21 cellular contexts compared by ENCODE assay signal in the genomic region with DNA sequence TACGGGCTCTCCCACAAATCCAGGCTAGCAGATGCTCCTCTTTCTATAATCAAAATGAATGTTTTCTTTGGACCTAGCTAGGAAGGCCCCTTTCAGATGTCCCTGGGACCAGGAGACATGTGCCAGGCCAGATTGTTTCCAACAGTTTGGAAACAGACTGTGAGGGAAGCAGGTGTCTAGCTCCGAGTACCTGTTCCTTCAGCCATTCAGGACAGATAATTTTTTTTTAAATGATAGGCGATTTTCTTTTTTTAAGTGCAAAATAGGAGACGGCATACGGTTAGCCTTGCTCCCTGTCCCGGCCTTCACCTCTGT.
"Had no signal": no experiment of that assay in that cellular context is flagged by ENCODE, and none has a peak within 500 bp of the region (broad histone marks: within the 10 kb centered on the region; RNA-seq: fewer than 3 reads in every experiment).

No MANE protein-coding gene starts in this region.

- DNase-seq: IMR-90, Karpas-422, KG1, MG63, NCI-H1092 treated with DMSO at 0.1 percent for 48 hours, NCI-H1417, NCI-H146, NCI-H1694 treated with DMSO at 0.1 percent for 48 hours, NCI-H2029, NCI-H2081 treated with DMSO at 0.1 percent for 48 hours, NCI-H2171, NCI-H226, NCI-H446, NCI-H510A, NCI-H524 treated with DMSO at 0.1 percent for 48 hours, NCI-H69, NCI-H774, Right ventricle myocardium superior, RPMI8226, SIG-M5 had no signal

- ATAC-seq: HepG2 had no signal
